In genomic region chr3:183327343-183327742, GRCh38 we compare ENCODE assay signal across 24 cellular contexts.
"Had no signal": no experiment of that assay in that cellular context is flagged by ENCODE, and none has a peak within 500 bp of the region (broad histone marks: within the 10 kb centered on the region; RNA-seq: fewer than 3 reads in every experiment).

No MANE protein-coding gene starts in this region.

- H3K9me3 ChIP-seq: prostate gland, suprapubic skin, transverse colon, uterus had no signal

- H3K27ac Mint-ChIP-seq: activated B cell treated with CpG ODN at 0.5 μM for 24 hours; activated CD4-positive, alpha-beta memory T cell treated with anti-CD3 and anti-CD28 coated beads for 36 hours; activated naive CD8-positive, alpha-beta T cell treated with anti-CD3 and anti-CD28 coated beads for 36 hours; activated T-helper 17 cell treated with anti-CD3 and anti-CD28 coated beads, Interleukin-2, amount 50 U/mL, for 72 hours; memory B cell; naive B cell; stimulated activated naive CD8-positive, alpha-beta T cell treated with anti-CD3 and anti-CD28 coated beads, Interleukin-15, amount 100 ng/mL, for 72 hours; T-helper 1 cell treated with Interleukin-12 subunit alpha and Interleukin-12 subunit beta and Interleukin-4 antibody, amounts not matched to agents 30 μg/mL and 1 μg/mL, for 36 hours had no signal

- H3K36me3 ChIP-seq: cardiac muscle cell, prostate gland, suprapubic skin, transverse colon, uterus had no signal

- H3K9me3 Mint-ChIP-seq: activated B cell treated with CpG ODN at 0.5 μM for 24 hours; activated CD4-positive, alpha-beta memory T cell treated with anti-CD3 and anti-CD28 coated beads for 36 hours; activated naive CD8-positive, alpha-beta T cell treated with anti-CD3 and anti-CD28 coated beads for 36 hours; activated T-helper 17 cell treated with anti-CD3 and anti-CD28 coated beads, Interleukin-2, amount 50 U/mL, for 72 hours; memory B cell; neural crest cell; stimulated activated naive CD8-positive, alpha-beta T cell treated with anti-CD3 and anti-CD28 coated beads, Interleukin-15, amount 100 ng/mL, for 72 hours; T-helper 1 cell treated with Interleukin-12 subunit alpha and Interleukin-12 subunit beta and Interleukin-4 antibody, amounts not matched to agents 30 μg/mL and 1 μg/mL, for 36 hours had no signal

- H3K4me3 Mint-ChIP-seq: activated B cell treated with CpG ODN at 0.5 μM for 24 hours; activated CD4-positive, alpha-beta memory T cell treated with anti-CD3 and anti-CD28 coated beads for 36 hours; activated naive CD8-positive, alpha-beta T cell treated with anti-CD3 and anti-CD28 coated beads for 36 hours; activated T-helper 17 cell treated with anti-CD3 and anti-CD28 coated beads, Interleukin-2, amount 50 U/mL, for 72 hours; endodermal cell; memory B cell; naive B cell; neural crest cell; stimulated activated naive CD8-positive, alpha-beta T cell treated with anti-CD3 and anti-CD28 coated beads, Interleukin-15, amount 100 ng/mL, for 72 hours; T-helper 1 cell treated with Interleukin-12 subunit alpha and Interleukin-12 subunit beta and Interleukin-4 antibody, amounts not matched to agents 30 μg/mL and 1 μg/mL, for 36 hours had no signal

- H3K27me3 Mint-ChIP-seq: activated CD4-positive, alpha-beta memory T cell treated with anti-CD3 and anti-CD28 coated beads for 36 hours; activated naive CD8-positive, alpha-beta T cell treated with anti-CD3 and anti-CD28 coated beads for 36 hours; activated T-helper 17 cell treated with anti-CD3 and anti-CD28 coated beads, Interleukin-2, amount 50 U/mL, for 72 hours; stimulated activated naive CD8-positive, alpha-beta T cell treated with anti-CD3 and anti-CD28 coated beads, Interleukin-15, amount 100 ng/mL, for 72 hours had no signal

- DNase-seq: activated B cell treated with CpG ODN at 0.5 μM for 24 hours; activated CD4-positive, alpha-beta memory T cell treated with anti-CD3 and anti-CD28 coated beads for 36 hours; activated CD4-positive, alpha-beta T cell treated with anti-CD3 and anti-CD28 coated beads for 4 hours; activated naive CD4-positive, alpha-beta T cell; activated naive CD8-positive, alpha-beta T cell treated with anti-CD3 and anti-CD28 coated beads for 36 hours; amniotic stem cell; endodermal cell; naive B cell; right cardiac atrium; stimulated activated CD4-positive, alpha-beta T cell treated with anti-CD3 and anti-CD28 coated beads, Interleukin-15, amount 100 ng/mL, for 24 hours; stimulated activated CD4-positive, alpha-beta T cell treated with anti-CD3 and anti-CD28 coated beads, Interleukin-2, amount 100 ng/mL, for 48 hours; stimulated activated naive CD8-positive, alpha-beta T cell treated with anti-CD3 and anti-CD28 coated beads, Interleukin-15, amount 100 ng/mL, for 72 hours; transverse colon; uterus had no signal

- H3K4me1 ChIP-seq: prostate gland, uterus had no signal

- ATAC-seq: activated T-helper 17 cell treated with anti-CD3 and anti-CD28 coated beads, Interleukin-2, amount 50 U/mL, for 72 hours; right cardiac atrium; stimulated activated naive CD8-positive, alpha-beta T cell treated with anti-CD3 and anti-CD28 coated beads, Interleukin-15, amount 100 ng/mL, for 72 hours had no signal

- H3K27me3 ChIP-seq: cardiac muscle cell, suprapubic skin, transverse colon, uterus had no signal

- FAIRE-seq: frontal cortex, keratinocyte had no signal

- H3K36me3 Mint-ChIP-seq: activated CD4-positive, alpha-beta memory T cell treated with anti-CD3 and anti-CD28 coated beads for 36 hours; activated naive CD8-positive, alpha-beta T cell treated with anti-CD3 and anti-CD28 coated beads for 36 hours; memory B cell; naive B cell had no signal

- H3K4me3 ChIP-seq: cardiac muscle cell, prostate gland, skin epidermis, suprapubic skin, transverse colon, uterus had no signal

- H3K27ac ChIP-seq: cardiac muscle cell, prostate gland, skin epidermis, suprapubic skin, transverse colon, uterus had no signal

- H3K4me1 Mint-ChIP-seq: activated B cell treated with CpG ODN at 0.5 μM for 24 hours, memory B cell, naive B cell, neural crest cell had no signal
